Comparison of ENCODE assay signal across 1 cellular context in the genomic region with DNA sequence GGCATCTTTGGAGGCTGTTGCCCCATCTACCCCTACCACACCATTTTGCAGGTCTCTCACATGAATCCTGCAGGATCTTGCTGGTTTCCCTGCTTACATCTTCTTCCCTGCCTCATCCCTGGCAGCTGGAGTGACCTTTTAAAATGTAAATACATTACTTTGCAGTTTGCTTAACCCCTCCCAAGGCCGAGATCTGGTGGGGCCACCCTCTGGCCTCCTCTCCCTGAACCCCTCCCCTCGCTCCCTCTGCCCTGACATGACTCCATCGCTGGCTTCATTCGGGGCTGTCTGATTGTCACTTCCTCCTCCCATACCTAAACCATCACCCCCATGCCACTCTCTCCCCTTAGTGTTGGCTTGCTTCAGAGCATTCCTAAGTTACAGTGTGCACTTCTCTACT.
TF ChIP-seq lines count a peak whose summit lies in the region.

No MANE protein-coding gene starts in this region.

TF ChIP-seq in GM23338, 12 proteins besides CTCF, POLR2A, EP300 and RAD21:
- TF ChIP-seq ZNF331 (CRISPR knock-in tag; IDR thresholded peaks at IDR 0.05; ENCODE audit: low read depth) (no peak), EZH2phosphoT487 (IDR thresholded peaks at IDR 0.05; ENCODE audit: unreplicated experiment) (no peak)
- TF ChIP-seq, protein P1, sequence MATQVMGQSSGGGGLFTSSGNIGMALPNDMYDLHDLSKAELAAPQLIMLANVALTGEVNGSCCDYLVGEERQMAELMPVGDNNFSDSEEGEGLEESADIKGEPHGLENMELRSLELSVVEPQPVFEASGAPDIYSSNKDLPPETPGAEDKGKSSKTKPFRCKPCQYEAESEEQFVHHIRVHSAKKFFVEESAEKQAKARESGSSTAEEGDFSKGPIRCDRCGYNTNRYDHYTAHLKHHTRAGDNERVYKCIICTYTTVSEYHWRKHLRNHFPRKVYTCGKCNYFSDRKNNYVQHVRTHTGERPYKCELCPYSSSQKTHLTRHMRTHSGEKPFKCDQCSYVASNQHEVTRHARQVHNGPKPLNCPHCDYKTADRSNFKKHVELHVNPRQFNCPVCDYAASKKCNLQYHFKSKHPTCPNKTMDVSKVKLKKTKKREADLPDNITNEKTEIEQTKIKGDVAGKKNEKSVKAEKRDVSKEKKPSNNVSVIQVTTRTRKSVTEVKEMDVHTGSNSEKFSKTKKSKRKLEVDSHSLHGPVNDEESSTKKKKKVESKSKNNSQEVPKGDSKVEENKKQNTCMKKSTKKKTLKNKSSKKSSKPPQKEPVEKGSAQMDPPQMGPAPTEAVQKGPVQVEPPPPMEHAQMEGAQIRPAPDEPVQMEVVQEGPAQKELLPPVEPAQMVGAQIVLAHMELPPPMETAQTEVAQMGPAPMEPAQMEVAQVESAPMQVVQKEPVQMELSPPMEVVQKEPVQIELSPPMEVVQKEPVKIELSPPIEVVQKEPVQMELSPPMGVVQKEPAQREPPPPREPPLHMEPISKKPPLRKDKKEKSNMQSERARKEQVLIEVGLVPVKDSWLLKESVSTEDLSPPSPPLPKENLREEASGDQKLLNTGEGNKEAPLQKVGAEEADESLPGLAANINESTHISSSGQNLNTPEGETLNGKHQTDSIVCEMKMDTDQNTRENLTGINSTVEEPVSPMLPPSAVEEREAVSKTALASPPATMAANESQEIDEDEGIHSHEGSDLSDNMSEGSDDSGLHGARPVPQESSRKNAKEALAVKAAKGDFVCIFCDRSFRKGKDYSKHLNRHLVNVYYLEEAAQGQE (IDR thresholded peaks at IDR 0.05; ENCODE audit: unreplicated experiment): no peak
TF ChIP-seq in GM23338: peak in this region for 0.
